ENCODE assay signal across 8 cellular contexts in genomic region chr9:14661421-14662059, GRCh38. TPM values are rescaled to one million over a fixed set of nuclear protein-coding genes. Genes with fewer than 3 reads are reported as not detected.
A peak's percentile ranks its signal among the peaks of the same experiment; 100 is the strongest.
DNase-seq lines count a peak whose midpoint lies in the region; ATAC-seq and TF ChIP-seq lines count a peak whose summit lies in the region.

No MANE protein-coding gene starts in this region.

- H3K4me3 ChIP-seq in DND-41 (ENCODE audit: low read depth in 1 of 2, low read length in 2 of 2) = no peak overlapping the region
- no peak overlapping the region for H3K4me3 ChIP-seq in CD8-positive, alpha-beta memory T cell (ENCODE audit: low read length)

- no peak overlapping the region for H3K9ac ChIP-seq in DND-41 (ENCODE audit: low read depth, low read length)

- POLR2A ChIA-PET in CD8-positive, alpha-beta memory T cell (lab: Charles Lee) = no interaction called here

- H3K36me3 ChIP-seq in DND-41 (ENCODE audit: insufficient read depth, low read length) = no peaks in the 10 kb centered on the region; the same call in 1 of the 2 replicates
- H3K36me3 ChIP-seq in CD8-positive, alpha-beta memory T cell (ENCODE audit: insufficient read depth, low read length) = no peaks in the 10 kb centered on the region

- no peak overlapping the region for H2AFZ ChIP-seq in DND-41 (ENCODE audit: low read depth, low read length)

- ATAC-seq in DND-41 (ENCODE audit: insufficient read depth, low read depth) (peak; percentile 53; the same call in 1 of the 3 replicates), foreskin keratinocyte (peak; percentile 56), GM21367 (IDR thresholded peaks at IDR 0.05; ENCODE audit: unreplicated experiment) (no peak)

- H3K27ac ChIP-seq in DND-41 (ENCODE audit: low read length) (no peak overlapping the region), foreskin keratinocyte (no peak overlapping the region)
- H3K27ac ChIP-seq in CD8-positive, alpha-beta memory T cell (ENCODE audit: low read depth, low read length) = no peak overlapping the region

- peaks cover 0 to 6% (median 3%) of the 10 kb centered on the region in 5 donors for H3K9me3 Mint-ChIP-seq in CD8-positive, alpha-beta memory T cell

- H3K4me1 ChIP-seq in DND-41 (ENCODE audit: insufficient read depth, low read length) (no peaks in the 10 kb centered on the region), foreskin keratinocyte (no peaks in the 10 kb centered on the region)
- H3K4me1 ChIP-seq in CD8-positive, alpha-beta memory T cell (ENCODE audit: insufficient read depth, low read length) = no peaks in the 10 kb centered on the region

- peak; percentile 64 for TF ChIP-seq CTCF in DND-41 (IDR thresholded peaks at IDR 0.05; ENCODE audit: borderline replicate concordance, extremely low read depth, low read length, poor library complexity, severe bottlenecking)
- TF ChIP-seq CTCF in foreskin keratinocyte (conservative IDR thresholded peaks at IDR 0.05) = peak; percentile 71

- H3K27me3 ChIP-seq in DND-41 (ENCODE audit: insufficient read depth, low read length, poor library complexity) (no peaks in the 10 kb centered on the region), foreskin keratinocyte (no peaks in the 10 kb centered on the region)
- no peaks in the 10 kb centered on the region for H3K27me3 ChIP-seq in CD8-positive, alpha-beta memory T cell (ENCODE audit: insufficient read depth, low read length, poor library complexity, severe bottlenecking)

- H4K20me1 ChIP-seq in DND-41 (ENCODE audit: insufficient read depth, low read length) = no peaks in the 10 kb centered on the region

- no peaks in the 10 kb centered on the region for H3K9me3 ChIP-seq in DND-41 (ENCODE audit: insufficient read depth, low read length, severe bottlenecking)
- no peaks in the 10 kb centered on the region for H3K9me3 ChIP-seq in CD8-positive, alpha-beta memory T cell (ENCODE audit: low read length)

- H3K4me3 Mint-ChIP-seq in CD8-positive, alpha-beta memory T cell = no peak overlapping the region

- no peaks in the 10 kb centered on the region for H3K79me2 ChIP-seq in DND-41 (ENCODE audit: insufficient read depth, low read length)

- DNase-seq in DND-41 = no peak
- peak; percentile 20 for DNase-seq in HT1080 (ENCODE audit: low read depth)
- peak; percentile 6 for DNase-seq in RPMI7951 (ENCODE audit: low read depth)
- peak in 1 of 2 donors; percentile 21 for DNase-seq in foreskin keratinocyte
- no peak for DNase-seq in SIG-M5 (lab: John Stamatoyannopoulos, UW)
- DNase-seq in CD8-positive, alpha-beta memory T cell = no peak
- DNase-seq in COLO668 (lab: John Stamatoyannopoulos, UW; ENCODE audit: unreplicated experiment) = no peak

- peaks cover 18 to 37% (median 36%) of the 10 kb centered on the region in 3 donors for H3K36me3 Mint-ChIP-seq in CD8-positive, alpha-beta memory T cell

- no peak overlapping the region for H3K27ac Mint-ChIP-seq in CD8-positive, alpha-beta memory T cell

- no peak overlapping the region for H3K4me2 ChIP-seq in DND-41 (ENCODE audit: insufficient read depth, low read length)

- H3K4me1 Mint-ChIP-seq in CD8-positive, alpha-beta memory T cell = peaks cover 0 to 4% (median 0%) of the 10 kb centered on the region in 3 donors

- CTCF ChIA-PET in CD8-positive, alpha-beta memory T cell (lab: Charles Lee) = interaction anchor here (1.0 kb wide), 1 partner anchor 14 kb away, joined by 4 read pairs; no protein-coding TSS in a partner anchor

- H3K27me3 Mint-ChIP-seq in CD8-positive, alpha-beta memory T cell = no peaks in the 10 kb centered on the region

RNA-seq across cellular contexts. Expression of gene ZDHHC21, which starts 31.7 kb away (rescaled TPM):
- 5.8 and 7.4 TPM in 2 replicates for total RNA-seq in HT1080 (2014; rRNA removed; shearing (Covaris generic))
- polyA plus RNA-seq in HT1080 (2015; cell fraction: cytosol; rRNA removed) = 5.4 and 8.3 TPM in 2 replicates
- polyA plus RNA-seq in HT1080 (2015; cell fraction: nucleus; rRNA removed) = 21.9 and 24.5 TPM in 2 replicates
- total RNA-seq in RPMI7951 (2014; rRNA removed; shearing (Covaris generic)) = 2.7 and 4.1 TPM in 2 replicates
- 2.3 and 2.8 TPM in 2 replicates for total RNA-seq in foreskin keratinocyte
- 0.62 and 0.71 TPM in 2 replicates for polyA plus RNA-seq in foreskin keratinocyte
- 1 to 10 TPM; 5.9 to 7.4 TPM for total RNA-seq in CD8-positive, alpha-beta memory T cell
- 1.7 TPM for polyA plus RNA-seq in CD8-positive, alpha-beta memory T cell

Comparison
In these comparisons a context has a peak if more than half of its experiments do, and no peak if none do; other contexts are left out.
1. DNase-seq: peak in HT1080 (single experiment) and RPMI7951 (single experiment); none in DND-41 (single experiment), SIG-M5 (single experiment), CD8-positive, alpha-beta memory T cell (0 of 5) and COLO668 (single experiment).